ENCODE assay signal across 21 cellular contexts in genomic region chr2:16152928-16153753, GRCh38.
DNase-seq lines count a peak whose midpoint lies in the region; ATAC-seq, FAIRE-seq and TF ChIP-seq lines count a peak whose summit lies in the region.
"Had no signal": no experiment of that assay in that cellular context is flagged by ENCODE, and none has a peak within 500 bp of the region (broad histone marks: within the 10 kb centered on the region; RNA-seq: fewer than 3 reads in every experiment).

No MANE protein-coding gene starts in this region.

- FAIRE-seq in A549 (lab: Jason Lieb, UNC): no peak
- FAIRE-seq: GM12878, GM18507, H54 had no signal

- no peaks in the 10 kb centered on the region for H3K9me3 ChIP-seq in A549
- H3K9me3 ChIP-seq: BLaER1, Caco-2, HAP-1 had no signal

- TF ChIP-seq CTCF in A549 (IDR thresholded peaks at IDR 0.05): no peak
- TF ChIP-seq CTCF in GM23338 (conservative IDR thresholded peaks at IDR 0.05; ENCODE audit: low read depth in 2 of 2): no peak
- TF ChIP-seq CTCF in type B pancreatic cell (conservative IDR thresholded peaks at IDR 0.05): no peak

- H3K9me3 Mint-ChIP-seq in GM23338 (no peaks in the 10 kb centered on the region), type B pancreatic cell (no peaks in the 10 kb centered on the region)

- no peak for ATAC-seq in A549
- ATAC-seq in GM23338: no peak
- ATAC-seq: CD8-positive, alpha-beta T cell; GM12878 had no signal

- no peak for TF ChIP-seq RAD21 in A549 (conservative IDR thresholded peaks at IDR 0.05 in 1 of 2, IDR thresholded peaks at IDR 0.05 in 1 of 2)

- H3K9me2 ChIP-seq in GM23338 (ENCODE audit: insufficient read depth): peaks cover 7% of the 10 kb centered on the region; the same call in 1 of the 2 replicates

- H3K27me3 Mint-ChIP-seq in GM23338 (ENCODE audit: insufficient read depth, low read depth, poor library complexity): peaks cover 6% of the 10 kb centered on the region
- H3K27me3 Mint-ChIP-seq in type B pancreatic cell: no peaks in the 10 kb centered on the region
- H3K27me3 Mint-ChIP-seq: CD4-positive, CD25-positive, alpha-beta regulatory T cell had no signal

- CTCF ChIA-PET in A549 (lab: Yijun Ruan, JAX): no interaction called here

- 21% methylated on average over 3 of the region's 3 CpGs for WGBS in A549 (ENCODE audit: missing lambda C conversion rate)

- no peaks in the 10 kb centered on the region for H4K20me1 ChIP-seq in GM23338 (replicated peaks; ENCODE audit: insufficient read depth)
- H4K20me1 ChIP-seq: BLaER1 had no signal

- H3K4me1 Mint-ChIP-seq in GM23338 (no peaks in the 10 kb centered on the region), type B pancreatic cell (ENCODE audit: unreplicated experiment) (peaks cover 6% of the 10 kb centered on the region)
- H3K4me1 Mint-ChIP-seq: CD4-positive, CD25-positive, alpha-beta regulatory T cell had no signal

- H3K36me3 Mint-ChIP-seq in GM23338 (ENCODE audit: low read depth): no peaks in the 10 kb centered on the region
- H3K36me3 Mint-ChIP-seq in type B pancreatic cell: no peaks in the 10 kb centered on the region
- H3K36me3 Mint-ChIP-seq: CD4-positive, CD25-positive, alpha-beta regulatory T cell; CD8-positive, alpha-beta T cell had no signal

- H3K79me2 ChIP-seq in GM23338 (replicated peaks; ENCODE audit: insufficient read depth): no peaks in the 10 kb centered on the region

- H3K27ac Mint-ChIP-seq in GM23338 (no peak overlapping the region), type B pancreatic cell (no peak overlapping the region)
- H3K27ac Mint-ChIP-seq: CD4-positive, CD25-positive, alpha-beta regulatory T cell; CD8-positive, alpha-beta T cell had no signal

- TF ChIP-seq EP300 in A549 (IDR thresholded peaks at IDR 0.05): no peak

- H3K4me1 ChIP-seq in A549 (no peaks in the 10 kb centered on the region), GM23338 (ENCODE audit: insufficient read depth) (no peaks in the 10 kb centered on the region)
- H3K4me1 ChIP-seq: BLaER1, Caco-2, HAP-1 had no signal

- POLR2A ChIA-PET in A549 (lab: Yijun Ruan, JAX): no interaction called here

- H3K4me3 ChIP-seq in A549: no peak overlapping the region
- H3K4me3 ChIP-seq in GM23338: no peak overlapping the region
- H3K4me3 ChIP-seq: BLaER1, GM12878, HAP-1 had no signal

- no peak for DNase-seq in A549 (ENCODE audit: low read depth in 1 of 2, low spot score in 1 of 2)
- DNase-seq in GM23338 (ENCODE audit: low spot score): no peak
- peak; percentile 98 for DNase-seq in SK-N-DZ (ENCODE audit: low spot score)
- peak; percentile 6 for DNase-seq in type B pancreatic cell (ENCODE audit: extremely low spot score, unreplicated experiment)
- no peak for DNase-seq in SHP77 treated with DMSO at 0.1 percent for 48 hours (lab: John Stamatoyannopoulos, UW)
- no peak for DNase-seq in NOMO-1 treated with DMSO at 0.1 percent for 48 hours (lab: John Stamatoyannopoulos, UW; ENCODE audit: unreplicated experiment)
- DNase-seq in HT-29 (ENCODE audit: low spot score): no peak
- DNase-seq: 8988T; Caco-2; CD4-positive, CD25-positive, alpha-beta regulatory T cell; CD8-positive, alpha-beta T cell; DMS153; DND-41; GDM1; GOT3 had no signal

- H3K4me2 ChIP-seq in A549: no peak overlapping the region
- no peak overlapping the region for H3K4me2 ChIP-seq in GM23338
- H3K4me2 ChIP-seq: BLaER1 had no signal

- TF ChIP-seq POLR2A in A549 (IDR thresholded peaks at IDR 0.05; ENCODE audit: low read length): no peak

- no peaks in the 10 kb centered on the region for H3K36me3 ChIP-seq in GM23338 (ENCODE audit: insufficient read depth)
- H3K36me3 ChIP-seq: BLaER1, HAP-1 had no signal

- 0 out of 2 replicates have a peak, but pooled peaks cover 4% of the 10 kb centered on the region for H3F3A ChIP-seq in GM23338 (replicated peaks; ENCODE audit: low read depth)

- no peak overlapping the region for H3K4me3 Mint-ChIP-seq in GM23338
- H3K4me3 Mint-ChIP-seq in type B pancreatic cell: no peak overlapping the region
- H3K4me3 Mint-ChIP-seq: CD4-positive, CD25-positive, alpha-beta regulatory T cell; CD8-positive, alpha-beta T cell had no signal

- H3K27me3 ChIP-seq in GM23338 (ENCODE audit: insufficient read depth): no peaks in the 10 kb centered on the region
- H3K27me3 ChIP-seq: BLaER1 had no signal

- H3K27ac ChIP-seq in A549: no peak overlapping the region
- H3K27ac ChIP-seq in GM23338 (ENCODE audit: low read depth): no peak overlapping the region
- H3K27ac ChIP-seq: BLaER1, C4-2B had no signal

- no peak overlapping the region for H2AFZ ChIP-seq in GM23338

TF ChIP-seq in A549, 52 proteins besides CTCF, POLR2A, EP300 and RAD21:
- TF ChIP-seq, protein P1, sequence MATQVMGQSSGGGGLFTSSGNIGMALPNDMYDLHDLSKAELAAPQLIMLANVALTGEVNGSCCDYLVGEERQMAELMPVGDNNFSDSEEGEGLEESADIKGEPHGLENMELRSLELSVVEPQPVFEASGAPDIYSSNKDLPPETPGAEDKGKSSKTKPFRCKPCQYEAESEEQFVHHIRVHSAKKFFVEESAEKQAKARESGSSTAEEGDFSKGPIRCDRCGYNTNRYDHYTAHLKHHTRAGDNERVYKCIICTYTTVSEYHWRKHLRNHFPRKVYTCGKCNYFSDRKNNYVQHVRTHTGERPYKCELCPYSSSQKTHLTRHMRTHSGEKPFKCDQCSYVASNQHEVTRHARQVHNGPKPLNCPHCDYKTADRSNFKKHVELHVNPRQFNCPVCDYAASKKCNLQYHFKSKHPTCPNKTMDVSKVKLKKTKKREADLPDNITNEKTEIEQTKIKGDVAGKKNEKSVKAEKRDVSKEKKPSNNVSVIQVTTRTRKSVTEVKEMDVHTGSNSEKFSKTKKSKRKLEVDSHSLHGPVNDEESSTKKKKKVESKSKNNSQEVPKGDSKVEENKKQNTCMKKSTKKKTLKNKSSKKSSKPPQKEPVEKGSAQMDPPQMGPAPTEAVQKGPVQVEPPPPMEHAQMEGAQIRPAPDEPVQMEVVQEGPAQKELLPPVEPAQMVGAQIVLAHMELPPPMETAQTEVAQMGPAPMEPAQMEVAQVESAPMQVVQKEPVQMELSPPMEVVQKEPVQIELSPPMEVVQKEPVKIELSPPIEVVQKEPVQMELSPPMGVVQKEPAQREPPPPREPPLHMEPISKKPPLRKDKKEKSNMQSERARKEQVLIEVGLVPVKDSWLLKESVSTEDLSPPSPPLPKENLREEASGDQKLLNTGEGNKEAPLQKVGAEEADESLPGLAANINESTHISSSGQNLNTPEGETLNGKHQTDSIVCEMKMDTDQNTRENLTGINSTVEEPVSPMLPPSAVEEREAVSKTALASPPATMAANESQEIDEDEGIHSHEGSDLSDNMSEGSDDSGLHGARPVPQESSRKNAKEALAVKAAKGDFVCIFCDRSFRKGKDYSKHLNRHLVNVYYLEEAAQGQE (IDR thresholded peaks at IDR 0.05): peak; percentile 41; the same call in 1 of the 2 replicates
- no peak for TF ChIP-seq FOSB (CRISPR knock-in tag; IDR thresholded peaks at IDR 0.05)

TF ChIP-seq in GM23338, 12 proteins besides CTCF, POLR2A, EP300 and RAD21:
- TF ChIP-seq, protein P1 (IDR thresholded peaks at IDR 0.05; ENCODE audit: unreplicated experiment): peak; percentile 34
- TF ChIP-seq JUNB (IDR thresholded peaks at IDR 0.05; ENCODE audit: unreplicated experiment) (no peak), CREB1 (CRISPR knock-in tag; IDR thresholded peaks at IDR 0.05; ENCODE audit: low read depth) (no peak)

Comparison
In these comparisons a context has a peak if more than half of its experiments do, and no peak if none do; other contexts are left out.
1. DNase-seq: peak in SK-N-DZ (single experiment) and type B pancreatic cell (single experiment); none in A549 (0 of 2), GM23338 (single experiment), SHP77 treated with DMSO at 0.1 percent for 48 hours (single experiment), NOMO-1 treated with DMSO at 0.1 percent for 48 hours (single experiment) and HT-29 (single experiment).